10 cellular contexts compared by ENCODE assay signal in genomic region chr7:2979276-2979675, GRCh38.
A peak's percentile ranks its signal among the peaks of the same experiment; 100 is the strongest.
DNase-seq lines count a peak whose midpoint lies in the region; ATAC-seq and TF ChIP-seq lines count a peak whose summit lies in the region.
"Had no signal": no experiment of that assay in that cellular context is flagged by ENCODE, and none has a peak within 500 bp of the region (broad histone marks: within the 10 kb centered on the region; RNA-seq: fewer than 3 reads in every experiment).

No MANE protein-coding gene starts in this region.

- no peaks in the 10 kb centered on the region for H3K27me3 Mint-ChIP-seq in T-helper 2 cell treated with Interferon-gamma antibody and Interleukin-4, amounts not matched to agents 5 μg/mL and 100 μg/mL, for 36 hours (ENCODE audit: low read depth)
- H3K27me3 Mint-ChIP-seq in activated naive CD8-positive, alpha-beta T cell treated with anti-CD3 and anti-CD28 coated beads for 36 hours = no peaks in the 10 kb centered on the region

- no peaks in the 10 kb centered on the region for H3K9me3 Mint-ChIP-seq in T-helper 2 cell treated with Interferon-gamma antibody and Interleukin-4, amounts not matched to agents 5 μg/mL and 100 μg/mL, for 36 hours
- peaks cover 8% of the 10 kb centered on the region for H3K9me3 Mint-ChIP-seq in activated naive CD8-positive, alpha-beta T cell treated with anti-CD3 and anti-CD28 coated beads for 36 hours

- peak overlapping the region; percentile 72 for H3K4me3 Mint-ChIP-seq in T-helper 2 cell treated with Interferon-gamma antibody and Interleukin-4, amounts not matched to agents 5 μg/mL and 100 μg/mL, for 36 hours
- peak overlapping the region; percentile 83 for H3K4me3 Mint-ChIP-seq in activated naive CD8-positive, alpha-beta T cell treated with anti-CD3 and anti-CD28 coated beads for 36 hours

- peak overlapping the region; percentile 92 for H3K27ac Mint-ChIP-seq in T-helper 2 cell treated with Interferon-gamma antibody and Interleukin-4, amounts not matched to agents 5 μg/mL and 100 μg/mL, for 36 hours
- H3K27ac Mint-ChIP-seq in activated naive CD8-positive, alpha-beta T cell treated with anti-CD3 and anti-CD28 coated beads for 36 hours = peak overlapping the region; percentile 99

- ATAC-seq in HG03066 (IDR thresholded peaks at IDR 0.05; ENCODE audit: low read depth, unreplicated experiment) = peak; percentile 30

- H3K27ac ChIP-seq in spleen (peak overlapping the region in 7 of 8 donors; percentile 58 to 81 (median 70)), uterus (no peak overlapping the region)

- H3K36me3 ChIP-seq in spleen (peaks cover 0 to 16% (median 0%) of the 10 kb centered on the region in 6 donors), uterus (no peaks in the 10 kb centered on the region)

- peak in 4 of 11 experiments; percentile 13 to 27 (median 20) for TF ChIP-seq CTCF in spleen (IDR thresholded peaks at IDR 0.05 in 8 of 11, conservative IDR thresholded peaks at IDR 0.05 in 3 of 11)
- no peak for TF ChIP-seq CTCF in uterus (IDR thresholded peaks at IDR 0.05)
- no peak for TF ChIP-seq CTCF in foreskin fibroblast (IDR thresholded peaks at IDR 0.05; ENCODE audit: low read depth, low read length)

- 20 to 47% (median 39%) methylated on average over 11 to 12 of the region's 12 CpGs for WGBS in spleen, 5 donors

- intact Hi-C loops in spleen (cut with DNase I; ENCODE audit: low total_unique reads) (no loop called here), uterus (cut with DNase I; ENCODE audit: low total_unique reads) (no loop called here)

- H3K4me3 ChIP-seq in spleen (peak overlapping the region in 7 of 8 donors; percentile 19 to 67 (median 33)), uterus (no peak overlapping the region), foreskin fibroblast (ENCODE audit: low read depth in 1 of 2, low read length in 2 of 2) (no peak overlapping the region)

- H3K4me1 ChIP-seq in spleen (peaks cover 3 to 96% (median 65%) of the 10 kb centered on the region in 6 donors), uterus (no peaks in the 10 kb centered on the region)

- DNase-seq in T-helper 2 cell treated with Interferon-gamma antibody and Interleukin-4, amounts not matched to agents 5 μg/mL and 100 μg/mL, for 36 hours (ENCODE audit: low spot score) = no peak
- DNase-seq in T-helper 2 cell = no peak
- peak; percentile 34 for DNase-seq in activated naive CD8-positive, alpha-beta T cell treated with anti-CD3 and anti-CD28 coated beads for 36 hours
- DNase-seq in spleen = no peak
- DNase-seq in uterus = no peak
- DNase-seq in foreskin fibroblast = no peak
- no peak for DNase-seq in epidermal melanocyte (ENCODE audit: insufficient read length, low spot score)
- DNase-seq: NCI-H1092, SK-N-SH had no signal

- peaks cover 49% of the 10 kb centered on the region for H3K4me1 Mint-ChIP-seq in T-helper 2 cell treated with Interferon-gamma antibody and Interleukin-4, amounts not matched to agents 5 μg/mL and 100 μg/mL, for 36 hours (ENCODE audit: low read depth)
- peaks cover 80% of the 10 kb centered on the region for H3K4me1 Mint-ChIP-seq in activated naive CD8-positive, alpha-beta T cell treated with anti-CD3 and anti-CD28 coated beads for 36 hours

- H3K9me3 ChIP-seq in spleen (no peaks in the 10 kb centered on the region), uterus (no peaks in the 10 kb centered on the region)
- H3K9me3 ChIP-seq: SK-N-SH had no signal

- peaks cover 45% of the 10 kb centered on the region for H3K36me3 Mint-ChIP-seq in T-helper 2 cell treated with Interferon-gamma antibody and Interleukin-4, amounts not matched to agents 5 μg/mL and 100 μg/mL, for 36 hours (ENCODE audit: low read depth)
- H3K36me3 Mint-ChIP-seq in activated naive CD8-positive, alpha-beta T cell treated with anti-CD3 and anti-CD28 coated beads for 36 hours = peaks cover 75% of the 10 kb centered on the region

- H3K27me3 ChIP-seq in spleen (replicated peaks in 1 of 7) (peaks cover 0 to 28% (median 0%) of the 10 kb centered on the region in 7 donors), uterus (no peaks in the 10 kb centered on the region)

- no peak for TF ChIP-seq POLR2A in spleen (IDR thresholded peaks at IDR 0.05)
- no peak for TF ChIP-seq POLR2A in uterus (IDR thresholded peaks at IDR 0.05)

Comparison
In these comparisons a context has a peak if more than half of its experiments do, and no peak if none do; other contexts are left out.
1. H3K27ac ChIP-seq: peak in spleen (7 of 8); none in uterus (0 of 2).
2. H3K4me3 ChIP-seq: peak in spleen (7 of 8); none in uterus (0 of 2) and foreskin fibroblast (0 of 2).